In genomic region chr5:179268966-179269693, GRCh38 we compare ENCODE assay signal across 15 cellular contexts.
DNase-seq lines count a peak whose midpoint lies in the region; ATAC-seq and TF ChIP-seq lines count a peak whose summit lies in the region.
"Had no signal": no experiment of that assay in that cellular context is flagged by ENCODE, and none has a peak within 500 bp of the region (broad histone marks: within the 10 kb centered on the region; RNA-seq: fewer than 3 reads in every experiment).

No MANE protein-coding gene starts in this region.

- no peaks in the 10 kb centered on the region for H3K9me3 Mint-ChIP-seq in activated T-cell treated with anti-CD3 and anti-CD28 coated beads, Interleukin-2, amount 50 U/mL, for 24 hours
- no peaks in the 10 kb centered on the region for H3K9me3 Mint-ChIP-seq in activated T-cell treated with anti-CD3 and anti-CD28 coated beads, Interleukin-2, amount 50 U/mL, for 72 hours
- H3K9me3 Mint-ChIP-seq: CD8-positive, alpha-beta T cell had no signal

- intact Hi-C loops in esophagus muscularis mucosa (cut with DNase I) = loop anchor here (5.0 kb wide), 1 partner anchor 78 kb away; the partner anchor contains the start of gene ADAMTS2
- intact Hi-C loops in uterus (cut with DNase I; ENCODE audit: low total_unique reads) = no loop called here

- peaks cover 6% of the 10 kb centered on the region for H3K27me3 Mint-ChIP-seq in activated T-cell treated with anti-CD3 and anti-CD28 coated beads, Interleukin-2, amount 50 U/mL, for 24 hours
- no peaks in the 10 kb centered on the region for H3K27me3 Mint-ChIP-seq in activated T-cell treated with anti-CD3 and anti-CD28 coated beads, Interleukin-2, amount 50 U/mL, for 72 hours (ENCODE audit: low read depth)

- H3K36me3 ChIP-seq in esophagus muscularis mucosa (no peaks in the 10 kb centered on the region), uterus (no peaks in the 10 kb centered on the region)

- no peaks in the 10 kb centered on the region for H3K9me3 ChIP-seq in esophagus muscularis mucosa
- no peaks in the 10 kb centered on the region for H3K9me3 ChIP-seq in uterus

- TF ChIP-seq CTCF in esophagus muscularis mucosa (IDR thresholded peaks at IDR 0.05) (no peak), omental fat pad (IDR thresholded peaks at IDR 0.05) (no peak), uterus (IDR thresholded peaks at IDR 0.05) (no peak)

- H3K27ac Mint-ChIP-seq in activated T-cell treated with anti-CD3 and anti-CD28 coated beads, Interleukin-2, amount 50 U/mL, for 24 hours = no peak overlapping the region
- H3K27ac Mint-ChIP-seq in activated T-cell treated with anti-CD3 and anti-CD28 coated beads, Interleukin-2, amount 50 U/mL, for 72 hours = no peak overlapping the region
- H3K27ac Mint-ChIP-seq: CD8-positive, alpha-beta T cell had no signal

- H3K4me1 Mint-ChIP-seq in activated T-cell treated with anti-CD3 and anti-CD28 coated beads, Interleukin-2, amount 50 U/mL, for 24 hours (ENCODE audit: low read depth) = no peaks in the 10 kb centered on the region
- no peaks in the 10 kb centered on the region for H3K4me1 Mint-ChIP-seq in activated T-cell treated with anti-CD3 and anti-CD28 coated beads, Interleukin-2, amount 50 U/mL, for 72 hours (ENCODE audit: low read depth)

- H3K4me3 Mint-ChIP-seq in activated T-cell treated with anti-CD3 and anti-CD28 coated beads, Interleukin-2, amount 50 U/mL, for 24 hours = no peak overlapping the region
- no peak overlapping the region for H3K4me3 Mint-ChIP-seq in activated T-cell treated with anti-CD3 and anti-CD28 coated beads, Interleukin-2, amount 50 U/mL, for 72 hours
- H3K4me3 Mint-ChIP-seq: CD8-positive, alpha-beta T cell had no signal

- H3K27ac ChIP-seq in esophagus muscularis mucosa (replicated peaks in 1 of 4) (peak overlapping the region in 3 of 4 donors; percentile 57 to 71 (median 70)), uterus (peak overlapping the region; percentile 89 to 98)
- H3K27ac ChIP-seq: A549 had no signal

- TF ChIP-seq EP300 in esophagus muscularis mucosa (IDR thresholded peaks at IDR 0.05) = no peak

- no peak for ATAC-seq in activated T-cell treated with anti-CD3 and anti-CD28 coated beads, Interleukin-2, amount 50 U/mL, for 72 hours (replicated peaks in 1 of 2)
- no peak for ATAC-seq in omental fat pad (ENCODE audit: low FRiP score)
- ATAC-seq: A549; CD8-positive, alpha-beta T cell; SK-N-SH treated with all-trans-retinoic acid at 6 μM for 48 hours had no signal

- peaks cover 31 to 92% (median 81%) of the 10 kb centered on the region in 4 donors for H3K4me1 ChIP-seq in esophagus muscularis mucosa
- peaks cover 33 to 49% of the 10 kb centered on the region in 2 donors for H3K4me1 ChIP-seq in uterus
- H3K4me1 ChIP-seq: A549 had no signal

- WGBS in esophagus muscularis mucosa = 84% methylated on average over 11 of the region's 12 CpGs

- H3K4me3 ChIP-seq in esophagus muscularis mucosa (no peak overlapping the region), uterus (no peak overlapping the region)
- H3K4me3 ChIP-seq: A549 had no signal

- H3K27me3 ChIP-seq in esophagus muscularis mucosa (no peaks in the 10 kb centered on the region), uterus (no peaks in the 10 kb centered on the region)

- TF ChIP-seq POLR2A in esophagus muscularis mucosa (IDR thresholded peaks at IDR 0.05; ENCODE audit: low read depth) (no peak), uterus (IDR thresholded peaks at IDR 0.05) (no peak)

- DNase-seq in activated T-cell treated with anti-CD3 and anti-CD28 coated beads, Interleukin-2, amount 50 U/mL, for 24 hours = peak; percentile 6
- DNase-seq in activated T-cell treated with anti-CD3 and anti-CD28 coated beads, Interleukin-2, amount 50 U/mL, for 72 hours = no peak
- DNase-seq in esophagus muscularis mucosa (ENCODE audit: extremely low spot score) = no peak
- DNase-seq in omental fat pad (ENCODE audit: low spot score) = peak; percentile 19
- DNase-seq in uterus = peak; percentile 14 to 29
- no peak for DNase-seq in epidermal melanocyte (ENCODE audit: insufficient read length, low spot score)
- DNase-seq in GF-D8 (lab: John Stamatoyannopoulos, UW) = no peak
- DNase-seq in stimulated activated CD4-positive, alpha-beta T cell treated with anti-CD3 and anti-CD28 coated beads, Interleukin-4, amount 100 ng/mL, for 4 hours = no peak
- DNase-seq: activated CD8-positive, alpha-beta memory T cell treated with anti-CD3 and anti-CD28 coated beads for 24 hours; CD8-positive, alpha-beta T cell; dermis blood vessel endothelial cell; NCI-H1930; NCI-H526 treated with DMSO at 0.1 percent for 48 hours had no signal

- no peaks in the 10 kb centered on the region for H3K36me3 Mint-ChIP-seq in activated T-cell treated with anti-CD3 and anti-CD28 coated beads, Interleukin-2, amount 50 U/mL, for 24 hours (ENCODE audit: low read depth)
- H3K36me3 Mint-ChIP-seq in activated T-cell treated with anti-CD3 and anti-CD28 coated beads, Interleukin-2, amount 50 U/mL, for 72 hours (ENCODE audit: insufficient read depth in 2 of 2) = no peaks in the 10 kb centered on the region
- H3K36me3 Mint-ChIP-seq: CD8-positive, alpha-beta T cell had no signal

Comparison
In these comparisons a context has a peak if more than half of its experiments do, and no peak if none do; other contexts are left out.
1. DNase-seq: peak in activated T-cell treated with anti-CD3 and anti-CD28 coated beads, Interleukin-2, amount 50 U/mL, for 24 hours (single experiment), omental fat pad (single experiment) and uterus (2 of 2); none in activated T-cell treated with anti-CD3 and anti-CD28 coated beads, Interleukin-2, amount 50 U/mL, for 72 hours (0 of 2), esophagus muscularis mucosa (single experiment), epidermal melanocyte (single experiment), GF-D8 (single experiment) and stimulated activated CD4-positive, alpha-beta T cell treated with anti-CD3 and anti-CD28 coated beads, Interleukin-4, amount 100 ng/mL, for 4 hours (0 of 2).